In the genomic region with DNA sequence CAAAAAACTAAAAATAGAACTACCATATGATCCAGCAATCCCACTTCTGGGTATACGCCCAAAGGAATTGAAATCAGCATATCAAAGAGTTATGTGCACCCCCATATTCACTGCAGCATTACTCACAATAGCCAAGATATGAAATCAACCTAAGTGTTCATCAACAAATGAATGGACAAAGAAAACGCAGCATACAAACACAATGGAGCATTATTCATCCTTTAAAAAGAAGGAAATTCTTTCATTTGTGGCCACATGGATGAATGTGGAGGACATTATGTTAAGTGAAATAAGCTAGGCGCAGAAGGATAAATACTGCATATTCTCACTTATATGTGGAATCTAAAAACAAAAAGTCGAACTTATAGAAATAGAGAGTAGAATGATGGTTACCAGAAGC, we compare ENCODE assay signal across 15 cellular contexts.
DNase-seq lines count a peak whose midpoint lies in the region; ATAC-seq and TF ChIP-seq lines count a peak whose summit lies in the region.
"Had no signal": no experiment of that assay in that cellular context is flagged by ENCODE, and none has a peak within 500 bp of the region (broad histone marks: within the 10 kb centered on the region; RNA-seq: fewer than 3 reads in every experiment).

No MANE protein-coding gene starts in this region.

- no peak overlapping the region for H3K27ac Mint-ChIP-seq in activated naive CD4-positive, alpha-beta T cell treated with anti-CD3 and anti-CD28 coated beads, Interleukin-2, amount 10 ng/mL, durations not matched to agents 7 days and 5 days
- H3K27ac Mint-ChIP-seq in endodermal cell, result no peak overlapping the region
- H3K27ac Mint-ChIP-seq: CD4-positive, alpha-beta memory T cell had no signal

- ATAC-seq in GM19467 (IDR thresholded peaks at IDR 0.05; ENCODE audit: unreplicated experiment), result no peak

- H3K27me3 Mint-ChIP-seq in activated naive CD4-positive, alpha-beta T cell treated with anti-CD3 and anti-CD28 coated beads, Interleukin-2, amount 10 ng/mL, durations not matched to agents 7 days and 5 days, result peaks cover 6% of the 10 kb centered on the region
- no peaks in the 10 kb centered on the region for H3K27me3 Mint-ChIP-seq in endodermal cell (ENCODE audit: insufficient read depth)
- H3K27me3 Mint-ChIP-seq: CD4-positive, alpha-beta memory T cell had no signal

- CTCF ChIA-PET in activated naive CD4-positive, alpha-beta T cell treated with anti-CD3 and anti-CD28 coated beads, Interleukin-2, amount 10 ng/mL, durations not matched to agents 7 days and 5 days (lab: Charles Lee), result no interaction called here

- H3K9me3 ChIP-seq in HAP-1 (peaks cover 5% of the 10 kb centered on the region), endodermal cell (ENCODE audit: control insufficient read depth, low read length) (no peaks in the 10 kb centered on the region)
- H3K9me3 ChIP-seq: BLaER1 had no signal

- H3K4me1 ChIP-seq in HAP-1, result peaks cover 25% of the 10 kb centered on the region
- no peaks in the 10 kb centered on the region for H3K4me1 ChIP-seq in endodermal cell (ENCODE audit: control insufficient read depth, insufficient read depth, low read length)

- no peak overlapping the region for H3K27ac ChIP-seq in endodermal cell (ENCODE audit: low read depth, low read length)
- H3K27ac ChIP-seq: BLaER1 had no signal

- 89 to 97% methylated on average over 3 to 4 of the region's 4 CpGs for WGBS in endodermal cell (ENCODE audit: insufficient coverage in 1 of 2, insufficient read length in 1 of 2), 2 experiments

- no peaks in the 10 kb centered on the region for H3K9me3 Mint-ChIP-seq in activated naive CD4-positive, alpha-beta T cell treated with anti-CD3 and anti-CD28 coated beads, Interleukin-2, amount 10 ng/mL, durations not matched to agents 7 days and 5 days
- no peaks in the 10 kb centered on the region for H3K9me3 Mint-ChIP-seq in endodermal cell
- H3K9me3 Mint-ChIP-seq: CD14-positive monocyte; CD4-positive, alpha-beta memory T cell; H9 had no signal

- no peak for TF ChIP-seq CTCF in endodermal cell (conservative IDR thresholded peaks at IDR 0.05)

- H3K36me3 ChIP-seq in HAP-1 (replicated peaks) (no peaks in the 10 kb centered on the region), endodermal cell (ENCODE audit: control insufficient read depth, insufficient read depth, low read length) (no peaks in the 10 kb centered on the region)
- H3K36me3 ChIP-seq: BLaER1 had no signal

- H3K9ac ChIP-seq in endodermal cell (ENCODE audit: extremely low read depth, low read length, poor library complexity, severe bottlenecking), result no peak overlapping the region
- H3K9ac ChIP-seq: BLaER1 had no signal

- H3K27me3 ChIP-seq in HAP-1 (ENCODE audit: low read depth) (no peaks in the 10 kb centered on the region), endodermal cell (ENCODE audit: control insufficient read depth, insufficient read depth, low read length, poor library complexity, severe bottlenecking) (no peaks in the 10 kb centered on the region)
- H3K27me3 ChIP-seq: BLaER1 had no signal

- H3K4me3 ChIP-seq in HAP-1 (no peak overlapping the region), endodermal cell (ENCODE audit: low read length) (no peak overlapping the region)
- H3K4me3 ChIP-seq: BLaER1 had no signal

- no peaks in the 10 kb centered on the region for H3K36me3 Mint-ChIP-seq in activated naive CD4-positive, alpha-beta T cell treated with anti-CD3 and anti-CD28 coated beads, Interleukin-2, amount 10 ng/mL, durations not matched to agents 7 days and 5 days
- no peaks in the 10 kb centered on the region for H3K36me3 Mint-ChIP-seq in endodermal cell (ENCODE audit: low read depth)
- H3K36me3 Mint-ChIP-seq: CD4-positive, alpha-beta memory T cell had no signal

- peak; percentile 24 to 91 for DNase-seq in HAP-1 (ENCODE audit: low spot score in 2 of 2)
- peak; percentile 13 for DNase-seq in foreskin melanocyte
- DNase-seq in pons (ENCODE audit: low spot score), result peak; percentile 65
- no peak for DNase-seq in mucosa of gallbladder (ENCODE audit: low spot score)
- no peak for DNase-seq in activated naive CD4-positive, alpha-beta T cell treated with anti-CD3 and anti-CD28 coated beads, Interleukin-2, amount 10 ng/mL, durations not matched to agents 7 days and 5 days
- no peak for DNase-seq in endodermal cell
- DNase-seq: 8988T; Calu3; CD4-positive, alpha-beta memory T cell; DMS79 treated with DMSO at 0.1 percent for 48 hours; GF-D8; H9 had no signal

- peaks cover 7% of the 10 kb centered on the region for H3K4me1 Mint-ChIP-seq in activated naive CD4-positive, alpha-beta T cell treated with anti-CD3 and anti-CD28 coated beads, Interleukin-2, amount 10 ng/mL, durations not matched to agents 7 days and 5 days
- H3K4me1 Mint-ChIP-seq in endodermal cell, result peaks cover 19% of the 10 kb centered on the region

- in situ Hi-C loops in HAP-1 (cut with MboI; ENCODE audit: low sequenced_read_pairs), result no loop called here

- no peak overlapping the region for H3K4me3 Mint-ChIP-seq in activated naive CD4-positive, alpha-beta T cell treated with anti-CD3 and anti-CD28 coated beads, Interleukin-2, amount 10 ng/mL, durations not matched to agents 7 days and 5 days
- no peak overlapping the region for H3K4me3 Mint-ChIP-seq in endodermal cell
- H3K4me3 Mint-ChIP-seq: CD14-positive monocyte; CD4-positive, alpha-beta memory T cell; H9 had no signal

Comparison
In these comparisons a context has a peak if more than half of its experiments do, and no peak if none do; other contexts are left out.
1. DNase-seq: peak in HAP-1 (2 of 2), foreskin melanocyte (single experiment) and pons (single experiment); none in mucosa of gallbladder (single experiment), activated naive CD4-positive, alpha-beta T cell treated with anti-CD3 and anti-CD28 coated beads, Interleukin-2, amount 10 ng/mL, durations not matched to agents 7 days and 5 days (single experiment) and endodermal cell (single experiment).